1 cellular context compared by ENCODE assay signal in the genomic region with DNA sequence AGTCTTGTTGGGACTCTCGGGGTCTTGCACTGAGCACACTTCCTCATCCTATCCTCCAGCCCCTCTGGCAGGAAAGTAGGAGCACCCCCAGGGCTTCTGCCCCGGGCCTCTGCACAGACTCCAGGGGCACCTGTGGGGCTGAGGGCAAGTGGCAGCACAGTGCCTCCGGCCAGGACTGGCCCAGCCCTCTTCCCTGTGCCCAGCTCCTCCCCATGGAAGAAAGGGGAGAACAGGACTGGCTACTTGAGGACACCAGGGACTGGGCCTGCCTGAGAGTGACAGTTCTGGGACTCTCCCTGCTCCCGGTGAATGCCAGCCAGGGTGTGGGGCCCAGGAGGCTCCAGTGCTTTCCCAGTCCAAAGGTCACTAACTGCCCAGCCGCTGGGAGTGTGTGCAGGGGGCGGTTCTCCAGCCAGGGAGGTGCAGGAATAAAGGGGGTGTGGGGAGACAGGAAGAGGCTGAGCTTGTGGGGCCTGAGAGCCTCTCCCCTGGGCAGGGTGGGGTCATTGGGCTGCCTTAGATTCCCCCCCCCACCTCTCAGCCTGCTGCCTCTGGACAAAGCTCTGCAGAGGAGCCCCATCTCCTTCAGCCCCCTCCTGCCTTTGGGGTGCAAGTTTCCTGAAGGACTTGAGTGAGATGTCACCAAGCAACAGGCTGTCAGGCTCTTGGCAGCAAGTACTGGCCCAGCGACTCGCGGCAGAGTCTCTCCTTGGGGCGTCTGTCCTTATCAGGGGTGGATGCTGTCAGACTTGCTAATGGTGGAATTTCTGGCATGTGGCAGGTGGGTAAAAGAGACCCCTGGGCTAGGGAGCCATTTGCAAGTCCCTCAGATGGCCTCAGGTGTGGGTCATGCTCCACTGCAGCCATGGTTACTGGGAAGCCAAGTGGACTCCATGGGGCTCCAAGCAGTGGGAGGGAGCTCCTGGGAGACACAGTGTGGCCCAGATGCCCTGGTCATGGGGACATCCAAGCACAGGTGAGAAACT.
TF ChIP-seq lines count a peak whose summit lies in the region.

No MANE protein-coding gene starts in this region.

TF ChIP-seq in IMR-90, 13 proteins besides CTCF, POLR2A, EP300 and RAD21:
- TF ChIP-seq MAFK (IDR thresholded peaks at IDR 0.05; ENCODE audit: low read depth, low read length) (no peak), CEBPB (IDR thresholded peaks at IDR 0.05; ENCODE audit: low read depth, low read length) (no peak), MAZ (IDR thresholded peaks at IDR 0.05; ENCODE audit: borderline replicate concordance, low read depth, low read length) (no peak), MXI1 (IDR thresholded peaks at IDR 0.05; ENCODE audit: borderline replicate concordance, low read depth, low read length) (no peak), CHD1 (IDR thresholded peaks at IDR 0.05; ENCODE audit: low read depth, low read length) (no peak), SMC3 (IDR thresholded peaks at IDR 0.05; ENCODE audit: low read depth, low read length) (no peak), RFX5 (IDR thresholded peaks at IDR 0.05; ENCODE audit: low read depth, low read length) (no peak), NFE2L2 (IDR thresholded peaks at IDR 0.05; ENCODE audit: low read depth, low read length) (no peak), RCOR1 (IDR thresholded peaks at IDR 0.05; ENCODE audit: insufficient replicate concordance, low read length) (no peak), FOS (IDR thresholded peaks at IDR 0.05; ENCODE audit: low read depth, low read length) (no peak), BHLHE40 (IDR thresholded peaks at IDR 0.05; ENCODE audit: low read depth, low read length) (no peak)
- TF ChIP-seq, protein P1, sequence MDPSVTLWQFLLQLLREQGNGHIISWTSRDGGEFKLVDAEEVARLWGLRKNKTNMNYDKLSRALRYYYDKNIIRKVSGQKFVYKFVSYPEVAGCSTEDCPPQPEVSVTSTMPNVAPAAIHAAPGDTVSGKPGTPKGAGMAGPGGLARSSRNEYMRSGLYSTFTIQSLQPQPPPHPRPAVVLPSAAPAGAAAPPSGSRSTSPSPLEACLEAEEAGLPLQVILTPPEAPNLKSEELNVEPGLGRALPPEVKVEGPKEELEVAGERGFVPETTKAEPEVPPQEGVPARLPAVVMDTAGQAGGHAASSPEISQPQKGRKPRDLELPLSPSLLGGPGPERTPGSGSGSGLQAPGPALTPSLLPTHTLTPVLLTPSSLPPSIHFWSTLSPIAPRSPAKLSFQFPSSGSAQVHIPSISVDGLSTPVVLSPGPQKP (IDR thresholded peaks at IDR 0.05; ENCODE audit: borderline replicate concordance, low read depth, low read length), result no peak
- TF ChIP-seq, protein P2, sequence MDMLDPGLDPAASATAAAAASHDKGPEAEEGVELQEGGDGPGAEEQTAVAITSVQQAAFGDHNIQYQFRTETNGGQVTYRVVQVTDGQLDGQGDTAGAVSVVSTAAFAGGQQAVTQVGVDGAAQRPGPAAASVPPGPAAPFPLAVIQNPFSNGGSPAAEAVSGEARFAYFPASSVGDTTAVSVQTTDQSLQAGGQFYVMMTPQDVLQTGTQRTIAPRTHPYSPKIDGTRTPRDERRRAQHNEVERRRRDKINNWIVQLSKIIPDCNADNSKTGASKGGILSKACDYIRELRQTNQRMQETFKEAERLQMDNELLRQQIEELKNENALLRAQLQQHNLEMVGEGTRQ (IDR thresholded peaks at IDR 0.05; ENCODE audit: low read depth, low read length), result no peak
